20 cellular contexts compared by ENCODE assay signal in the genomic region with DNA sequence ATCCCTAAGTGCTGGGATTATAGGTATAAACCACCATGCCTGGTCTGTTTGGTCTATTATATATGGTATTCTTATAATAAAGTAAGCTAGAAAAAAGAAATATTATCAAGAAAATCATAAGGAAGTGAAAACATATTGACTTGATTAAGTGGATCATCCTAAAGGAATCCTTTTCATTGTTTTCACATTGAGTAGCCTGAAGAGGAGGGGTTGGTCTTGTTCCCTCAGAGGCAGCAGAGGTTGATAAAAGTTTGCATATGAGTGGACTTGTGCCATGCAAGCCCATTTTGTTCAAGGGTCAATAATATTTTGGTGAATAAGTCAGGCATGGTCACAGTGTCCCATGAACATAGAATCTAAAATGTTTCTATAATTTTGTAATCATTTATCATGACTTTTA.
"Had no signal": no experiment of that assay in that cellular context is flagged by ENCODE, and none has a peak within 500 bp of the region (broad histone marks: within the 10 kb centered on the region; RNA-seq: fewer than 3 reads in every experiment).

No MANE protein-coding gene starts in this region.

- ATAC-seq: esophagus mucosa; gastrocnemius medialis; heart right ventricle; naive thymus-derived CD4-positive, alpha-beta T cell; psoas muscle; right lobe of liver; stimulated activated effector memory CD8-positive, alpha-beta T cell treated with anti-CD3 and anti-CD28 coated beads, Interleukin-12 subunit alpha, Interleukin-12 subunit beta, amount 100 ng/mL, for 72 hours; upper lobe of right lung had no signal

- H3K27me3 ChIP-seq: dorsolateral prefrontal cortex, gastrocnemius medialis, heart right ventricle, right lobe of liver, testis, tibial nerve, upper lobe of right lung, vagina had no signal

- H3K27ac ChIP-seq: dorsolateral prefrontal cortex, gastrocnemius medialis, heart right ventricle, psoas muscle, right lobe of liver, testis, tibial nerve, upper lobe of right lung, vagina had no signal

- DNase-seq: cortex of kidney; dorsolateral prefrontal cortex; effector CD8-positive, alpha-beta T cell; gastrocnemius medialis; heart right ventricle; hypothalamus; kidney glomerular epithelial cell; naive thymus-derived CD4-positive, alpha-beta T cell; nephron progenitor cell; psoas muscle; retina; right lobe of liver; stimulated activated CD4-positive, alpha-beta T cell treated with anti-CD3 and anti-CD28 coated beads, Interleukin-4, amount 100 ng/mL, for 1 hour; stimulated activated CD8-positive, alpha-beta memory T cell treated with anti-CD3 and anti-CD28 coated beads, Interleukin-4, amount 100 ng/mL, for 48 hours; testis; upper lobe of right lung had no signal

- H3K4me3 ChIP-seq: dorsolateral prefrontal cortex, gastrocnemius medialis, heart right ventricle, psoas muscle, right lobe of liver, testis, tibial nerve, upper lobe of right lung, vagina had no signal

- H3K4me1 ChIP-seq: gastrocnemius medialis, heart right ventricle, psoas muscle, right lobe of liver, testis, tibial nerve, upper lobe of right lung, vagina had no signal

- H3K9me3 ChIP-seq: testis had no signal

- H3K36me3 ChIP-seq: gastrocnemius medialis, upper lobe of right lung had no signal
